In genomic region chr18:5515007-5515744, GRCh38 we compare ENCODE assay signal across 10 cellular contexts. TPM values are rescaled to one million over a fixed set of nuclear protein-coding genes. Genes with fewer than 3 reads are reported as not detected.
A peak's percentile ranks its signal among the peaks of the same experiment; 100 is the strongest.
DNase-seq lines count a peak whose midpoint lies in the region; TF ChIP-seq lines count a peak whose summit lies in the region.
"Had no signal": no experiment of that assay in that cellular context is flagged by ENCODE, and none has a peak within 500 bp of the region (broad histone marks: within the 10 kb centered on the region; RNA-seq: fewer than 3 reads in every experiment).

No MANE protein-coding gene starts in this region.

- no peaks in the 10 kb centered on the region for H3K36me3 ChIP-seq in cardiac muscle cell
- H3K36me3 ChIP-seq: prostate gland had no signal

- no peaks in the 10 kb centered on the region for H3K36me3 Mint-ChIP-seq in immature natural killer cell
- H3K36me3 Mint-ChIP-seq: activated CD4-positive, alpha-beta memory T cell treated with anti-CD3 and anti-CD28 coated beads for 36 hours had no signal

- in situ Hi-C loops in G401 (cut with HindIII; ENCODE audit: low sequenced_read_pairs), result no loop called here

- no peaks in the 10 kb centered on the region for H3K27me3 ChIP-seq in cardiac muscle cell

- no peaks in the 10 kb centered on the region for H3K4me1 Mint-ChIP-seq in immature natural killer cell

- no peak for TF ChIP-seq CTCF in cardiac muscle cell (IDR thresholded peaks at IDR 0.05; ENCODE audit: low read depth, low read length)

- no peak overlapping the region for H3K4me3 ChIP-seq in cardiac muscle cell
- H3K4me3 ChIP-seq: prostate gland had no signal

- H3K4me3 Mint-ChIP-seq in immature natural killer cell, result peak overlapping the region in 1 of 5 donors; percentile 2
- H3K4me3 Mint-ChIP-seq: activated CD4-positive, alpha-beta memory T cell treated with anti-CD3 and anti-CD28 coated beads for 36 hours had no signal

- H3K4me1 ChIP-seq in cardiac muscle cell (ENCODE audit: low read depth), result peaks cover 45% of the 10 kb centered on the region
- H3K4me1 ChIP-seq: prostate gland had no signal

- CTCF ChIA-PET in HEK293T (lab: Yijun Ruan, JAX), result no interaction called here

- H3K9me3 Mint-ChIP-seq in immature natural killer cell, result peaks cover 0 to 2% (median 0%) of the 10 kb centered on the region in 6 donors
- H3K9me3 Mint-ChIP-seq: activated CD4-positive, alpha-beta memory T cell treated with anti-CD3 and anti-CD28 coated beads for 36 hours had no signal

- peaks cover 0 to 4% (median 2%) of the 10 kb centered on the region in 3 donors for H3K27me3 Mint-ChIP-seq in immature natural killer cell (ENCODE audit: low read depth in 3 of 3)

- H3K9me3 ChIP-seq in cardiac muscle cell (ENCODE audit: low read depth), result no peaks in the 10 kb centered on the region
- H3K9me3 ChIP-seq: prostate gland had no signal

- peak; percentile 50 for DNase-seq in G401 (ENCODE audit: low spot score)
- peak; percentile 91 for DNase-seq in NOMO-1 treated with DMSO at 0.1 percent for 48 hours (lab: John Stamatoyannopoulos, UW; ENCODE audit: unreplicated experiment)
- peak in 1 of 2 donors; percentile 46 for DNase-seq in cardiac muscle cell (ENCODE audit: low read depth in 1 of 2, low spot score in 1 of 2)
- DNase-seq in pons (ENCODE audit: low spot score), result peak; percentile 86
- DNase-seq in nucleus accumbens (lab: John Stamatoyannopoulos, UW), result no peak
- no peak for DNase-seq in immature natural killer cell
- no peak for DNase-seq in activated CD4-positive, alpha-beta T cell treated with anti-CD3 and anti-CD28 coated beads for 48 hours
- no peak for DNase-seq in HEK293T (ENCODE audit: extremely low spot score)
- DNase-seq: activated CD4-positive, alpha-beta memory T cell treated with anti-CD3 and anti-CD28 coated beads for 36 hours had no signal

- no peak overlapping the region for H3K27ac Mint-ChIP-seq in immature natural killer cell
- H3K27ac Mint-ChIP-seq: activated CD4-positive, alpha-beta memory T cell treated with anti-CD3 and anti-CD28 coated beads for 36 hours had no signal

- POLR2A ChIA-PET in HEK293T (lab: Yijun Ruan, JAX), result no interaction called here

- peak overlapping the region; percentile 88 for H3K27ac ChIP-seq in cardiac muscle cell
- H3K27ac ChIP-seq: prostate gland had no signal

TF ChIP-seq in HEK293T, 16 proteins besides CTCF, POLR2A, EP300 and RAD21:
- no peak for TF ChIP-seq L3MBTL2 (conservative IDR thresholded peaks at IDR 0.05)
- TF ChIP-seq ARNT (IDR thresholded peaks at IDR 0.05), result no peak
- TF ChIP-seq LEF1 (IDR thresholded peaks at IDR 0.05; ENCODE audit: borderline replicate concordance), result no peak
- no peak for TF ChIP-seq FOXM1 (IDR thresholded peaks at IDR 0.05; ENCODE audit: borderline replicate concordance)
- no peak for TF ChIP-seq TARDBP (IDR thresholded peaks at IDR 0.05)
- no peak for TF ChIP-seq PKNOX1 (IDR thresholded peaks at IDR 0.05)
- no peak for TF ChIP-seq SP1 (IDR thresholded peaks at IDR 0.05)
- no peak for TF ChIP-seq BHLHE40 (IDR thresholded peaks at IDR 0.05; ENCODE audit: borderline replicate concordance)
- no peak for TF ChIP-seq ELF4 (IDR thresholded peaks at IDR 0.05)
- TF ChIP-seq HDGF (IDR thresholded peaks at IDR 0.05; ENCODE audit: borderline replicate concordance), result no peak
- TF ChIP-seq FOXA1 (IDR thresholded peaks at IDR 0.05), result no peak
- TF ChIP-seq CTBP1 (IDR thresholded peaks at IDR 0.05; ENCODE audit: borderline replicate concordance), result no peak
- TF ChIP-seq ZNF384 (IDR thresholded peaks at IDR 0.05), result no peak

RNA-seq across cellular contexts. Expression of gene EPB41L3, which starts 28.6 kb away (rescaled TPM):
- total RNA-seq in G401 (2014; rRNA removed; shearing (Covaris generic)), result 0.07 TPM in 1 of 2 replicates, not detected in the other
- total RNA-seq in cardiac muscle cell, result 466 and 886 TPM in 2 replicates
- polyA plus RNA-seq in cardiac muscle cell (201 and 316 TPM in 2 replicates), immature natural killer cell (under 1 TPM in 2 of 3 donors, not detected in 1; 0.61 to 0.63 TPM)

Comparison
In these comparisons a context has a peak if more than half of its experiments do, and no peak if none do; other contexts are left out.
1. DNase-seq: peak in G401 (single experiment), NOMO-1 treated with DMSO at 0.1 percent for 48 hours (single experiment) and pons (single experiment); none in nucleus accumbens (0 of 56), immature natural killer cell (0 of 3), activated CD4-positive, alpha-beta T cell treated with anti-CD3 and anti-CD28 coated beads for 48 hours (single experiment) and HEK293T (single experiment).
2. RNA of gene EPB41L3, which starts 28.6 kb away (total RNA-seq): 466 to 886 TPM in cardiac muscle cell; 0.07 TPM in G401; every median in the first group is over 100 times any median in the second.